ENCODE assay signal across 18 cellular contexts in genomic region chr12:116977465-116978380, GRCh38.
DNase-seq lines count a peak whose midpoint lies in the region; ATAC-seq lines count a peak whose summit lies in the region.
"Had no signal": no experiment of that assay in that cellular context is flagged by ENCODE, and none has a peak within 500 bp of the region (broad histone marks: within the 10 kb centered on the region; RNA-seq: fewer than 3 reads in every experiment).

No MANE protein-coding gene starts in this region.

- H3K27ac ChIP-seq in trophoblast cell (ENCODE audit: low read depth, low read length), result peak overlapping the region; percentile 79
- H3K27ac ChIP-seq: adrenal gland, coronary artery had no signal

- WGBS in trophoblast cell (ENCODE audit: extremely low coverage, insufficient coverage, insufficient read length), result no CpG with 5 or more reads among the region's 13 CpGs

- H3K4ac ChIP-seq in trophoblast cell (ENCODE audit: low read depth, low read length), result no peak overlapping the region

- H2BK5ac ChIP-seq in trophoblast cell (ENCODE audit: low read depth, low read length, poor library complexity), result peak overlapping the region; percentile 2

- no peak overlapping the region for H4K12ac ChIP-seq in trophoblast cell (ENCODE audit: low read depth, low read length)

- H3K4me1 ChIP-seq in trophoblast cell (ENCODE audit: control insufficient read depth in 1 of 2, insufficient read depth in 2 of 2, low read length in 2 of 2), result peaks cover 8 to 12% of the 10 kb centered on the region in 2 experiments

- H2AFZ ChIP-seq in trophoblast cell (ENCODE audit: insufficient read depth, low read length, poor library complexity), result no peak overlapping the region

- peaks cover 5% of the 10 kb centered on the region for H3K79me1 ChIP-seq in trophoblast cell (ENCODE audit: low read length)

- H3K4me2 ChIP-seq in trophoblast cell (ENCODE audit: low read length), result no peak overlapping the region

- no peak overlapping the region for H2AK5ac ChIP-seq in trophoblast cell (ENCODE audit: low read length)

- no peak overlapping the region for H4K8ac ChIP-seq in trophoblast cell (ENCODE audit: low read depth, low read length)

- no peak overlapping the region for H3K14ac ChIP-seq in trophoblast cell (ENCODE audit: low read length)

- H3K9me3 Mint-ChIP-seq in activated T-helper 2 cell treated with anti-CD3 and anti-CD28 coated beads, Interferon-gamma antibody, Interleukin-2, Interleukin-4, amounts not matched to agents 10 μg/mL and 5 μg/mL and 100 μg/mL, durations not matched to agents 14 hours and 24 hours and 36 hours, result no peaks in the 10 kb centered on the region
- H3K9me3 Mint-ChIP-seq: T-helper 2 cell treated with Interferon-gamma antibody and Interleukin-4, amounts not matched to agents 5 μg/mL and 100 μg/mL, for 36 hours had no signal

- H3K36me3 Mint-ChIP-seq in activated T-helper 2 cell treated with anti-CD3 and anti-CD28 coated beads, Interferon-gamma antibody, Interleukin-2, Interleukin-4, amounts not matched to agents 10 μg/mL and 5 μg/mL and 100 μg/mL, durations not matched to agents 14 hours and 24 hours and 36 hours (ENCODE audit: low read depth), result no peaks in the 10 kb centered on the region

- no peak overlapping the region for H3K23ac ChIP-seq in trophoblast cell (ENCODE audit: low read length)

- no peak overlapping the region for H3K27ac Mint-ChIP-seq in activated T-helper 2 cell treated with anti-CD3 and anti-CD28 coated beads, Interferon-gamma antibody, Interleukin-2, Interleukin-4, amounts not matched to agents 10 μg/mL and 5 μg/mL and 100 μg/mL, durations not matched to agents 14 hours and 24 hours and 36 hours
- H3K27ac Mint-ChIP-seq: T-helper 2 cell treated with Interferon-gamma antibody and Interleukin-4, amounts not matched to agents 5 μg/mL and 100 μg/mL, for 36 hours had no signal

- H2BK120ac ChIP-seq in trophoblast cell (ENCODE audit: insufficient read depth, low read length, poor library complexity), result no peak overlapping the region

- peak; percentile 74 for DNase-seq in astrocyte of the hippocampus (ENCODE audit: low read depth, low spot score)
- peak; percentile 17 to 65 for DNase-seq in trophoblast cell
- no peak for DNase-seq in superior temporal gyrus (ENCODE audit: extremely low spot score)
- DNase-seq in activated gamma-delta T cell (lab: John Stamatoyannopoulos, UW), result no peak
- DNase-seq in activated T-helper 2 cell treated with anti-CD3 and anti-CD28 coated beads, Interferon-gamma antibody, Interleukin-2, Interleukin-4, amounts not matched to agents 10 μg/mL and 5 μg/mL and 100 μg/mL, durations not matched to agents 14 hours and 24 hours and 36 hours (ENCODE audit: low spot score), result no peak
- no peak for DNase-seq in stimulated activated CD4-positive, alpha-beta T cell treated with anti-CD3 and anti-CD28 coated beads, Interleukin-4, amount 100 ng/mL, for 1 hour
- DNase-seq: activated CD4-positive, alpha-beta T cell treated with anti-CD3 and anti-CD28 coated beads for 48 hours; activated T-cell treated with anti-CD3 and anti-CD28 coated beads, Interleukin-2, amount 50 U/mL, for 1 hour; adrenal gland; DMS53; hippocampal formation; left cardiac atrium; NCI-H2081 treated with DMSO at 0.1 percent for 48 hours; SHP77 treated with DMSO at 0.1 percent for 48 hours had no signal

- H3K18ac ChIP-seq in trophoblast cell (ENCODE audit: low read length), result no peak overlapping the region

- no peaks in the 10 kb centered on the region for H3K27me3 ChIP-seq in trophoblast cell (ENCODE audit: insufficient read depth, low read length)
- H3K27me3 ChIP-seq: adrenal gland had no signal

- H3K9ac ChIP-seq in trophoblast cell (ENCODE audit: low read length), result no peak overlapping the region

- no peak overlapping the region for H4K91ac ChIP-seq in trophoblast cell (ENCODE audit: low read depth, low read length)

- H3K4me3 ChIP-seq in trophoblast cell (ENCODE audit: low read depth, low read length), result no peak overlapping the region
- H3K4me3 ChIP-seq: adrenal gland, coronary artery had no signal

- H3K4me1 Mint-ChIP-seq in activated T-helper 2 cell treated with anti-CD3 and anti-CD28 coated beads, Interferon-gamma antibody, Interleukin-2, Interleukin-4, amounts not matched to agents 10 μg/mL and 5 μg/mL and 100 μg/mL, durations not matched to agents 14 hours and 24 hours and 36 hours (ENCODE audit: low read depth), result peaks cover 10% of the 10 kb centered on the region

- no peak overlapping the region for H2BK12ac ChIP-seq in trophoblast cell (ENCODE audit: low read length)

- H3K79me2 ChIP-seq in trophoblast cell (ENCODE audit: control insufficient read depth, insufficient read depth, low read length, poor library complexity), result no peaks in the 10 kb centered on the region

- H3K9me3 ChIP-seq in trophoblast cell (ENCODE audit: insufficient read depth, low read depth, low read length), result no peaks in the 10 kb centered on the region
- H3K9me3 ChIP-seq: adrenal gland had no signal

- peak; percentile 83 for ATAC-seq in GM18498 (IDR thresholded peaks at IDR 0.05; ENCODE audit: unreplicated experiment)
- ATAC-seq in HG03095 (IDR thresholded peaks at IDR 0.05; ENCODE audit: unreplicated experiment), result peak; percentile 59
- ATAC-seq: left cardiac atrium had no signal

- peaks cover 6% of the 10 kb centered on the region for H3K27me3 Mint-ChIP-seq in activated T-helper 2 cell treated with anti-CD3 and anti-CD28 coated beads, Interferon-gamma antibody, Interleukin-2, Interleukin-4, amounts not matched to agents 10 μg/mL and 5 μg/mL and 100 μg/mL, durations not matched to agents 14 hours and 24 hours and 36 hours (ENCODE audit: low read depth)

- intact Hi-C loops in activated T-helper 2 cell treated with anti-CD3 and anti-CD28 coated beads, Interferon-gamma antibody, Interleukin-2, Interleukin-4, amounts not matched to agents 10 μg/mL and 5 μg/mL and 100 μg/mL, durations not matched to agents 14 hours and 24 hours and 36 hours (cut with micrococcal nuclease), result no loop called here

- peaks cover 2% of the 10 kb centered on the region in 2 experiments for H3K36me3 ChIP-seq in trophoblast cell (ENCODE audit: control insufficient read depth in 1 of 2, insufficient read depth in 2 of 2, low read length in 2 of 2)
- H3K36me3 ChIP-seq: adrenal gland had no signal

- H3K4me3 Mint-ChIP-seq in activated T-helper 2 cell treated with anti-CD3 and anti-CD28 coated beads, Interferon-gamma antibody, Interleukin-2, Interleukin-4, amounts not matched to agents 10 μg/mL and 5 μg/mL and 100 μg/mL, durations not matched to agents 14 hours and 24 hours and 36 hours (ENCODE audit: low read depth), result no peak overlapping the region
- H3K4me3 Mint-ChIP-seq: T-helper 2 cell treated with Interferon-gamma antibody and Interleukin-4, amounts not matched to agents 5 μg/mL and 100 μg/mL, for 36 hours had no signal

Comparison
In these comparisons a context has a peak if more than half of its experiments do, and no peak if none do; other contexts are left out.
1. DNase-seq: peak in astrocyte of the hippocampus (single experiment) and trophoblast cell (2 of 2); none in superior temporal gyrus (single experiment), activated gamma-delta T cell (single experiment), activated T-helper 2 cell treated with anti-CD3 and anti-CD28 coated beads, Interferon-gamma antibody, Interleukin-2, Interleukin-4, amounts not matched to agents 10 μg/mL and 5 μg/mL and 100 μg/mL, durations not matched to agents 14 hours and 24 hours and 36 hours (single experiment) and stimulated activated CD4-positive, alpha-beta T cell treated with anti-CD3 and anti-CD28 coated beads, Interleukin-4, amount 100 ng/mL, for 1 hour (single experiment).